In genomic region chr22:38292694-38293093, GRCh38 we compare ENCODE assay signal across 15 cellular contexts. TPM values are rescaled to one million over a fixed set of nuclear protein-coding genes. Genes with fewer than 3 reads are reported as not detected.
DNase-seq lines count a peak whose midpoint lies in the region; ATAC-seq, FAIRE-seq and TF ChIP-seq lines count a peak whose summit lies in the region.
"Had no signal": no experiment of that assay in that cellular context is flagged by ENCODE, and none has a peak within 500 bp of the region (broad histone marks: within the 10 kb centered on the region; RNA-seq: fewer than 3 reads in every experiment).

No MANE protein-coding gene starts in this region.

- H3K36me3 Mint-ChIP-seq in neural progenitor cell, result peaks cover 18% of the 10 kb centered on the region
- H3K36me3 Mint-ChIP-seq in activated T-cell treated with anti-CD3 and anti-CD28 coated beads, Interleukin-2, amount 50 U/mL, for 4 hours (ENCODE audit: insufficient read depth), result peaks cover 7% of the 10 kb centered on the region

- intact Hi-C loops in esophagus squamous epithelium (cut with DNase I) (no loop called here), transverse colon (cut with DNase I; ENCODE audit: low total_unique reads) (no loop called here)

- H3K36me3 ChIP-seq in adipocyte (ENCODE audit: control insufficient read depth, insufficient read depth, low read length, severe bottlenecking) (peaks cover 69% of the 10 kb centered on the region), esophagus squamous epithelium (peaks cover 20 to 91% (median 34%) of the 10 kb centered on the region in 3 donors), neural progenitor cell (no peaks in the 10 kb centered on the region), transverse colon (peaks cover 0 to 28% (median 9%) of the 10 kb centered on the region in 4 donors)

- 83% methylated on average over 1 of the region's 9 CpGs; no CpG with 5 or more reads in 1 of the 2 donors for WGBS in esophagus squamous epithelium, 2 donors
- WGBS in transverse colon (ENCODE audit: low coverage in 1 of 2), 2 donors, result 91 to 93% methylated on average over 3 to 9 of the region's 9 CpGs

- ATAC-seq in HG02588 (IDR thresholded peaks at IDR 0.05; ENCODE audit: unreplicated experiment), result no peak
- no peak for ATAC-seq in activated T-cell treated with anti-CD3 and anti-CD28 coated beads, Interleukin-2, amount 50 U/mL, for 4 hours

- DNase-seq in adipocyte (ENCODE audit: low read depth) (peak; percentile 42), esophagus squamous epithelium (lab: John Stamatoyannopoulos, UW) (no peak), neural progenitor cell (ENCODE audit: low spot score) (no peak), transverse colon (no peak), H54 (ENCODE audit: insufficient read length, low spot score) (no peak)
- no peak for DNase-seq in activated T-cell treated with anti-CD3 and anti-CD28 coated beads, Interleukin-2, amount 50 U/mL, for 4 hours
- DNase-seq: activated naive CD4-positive, alpha-beta T cell treated with anti-CD3 and anti-CD28 coated beads, Interleukin-2, amount 10 ng/mL, durations not matched to agents 7 days and 5 days; CD4-positive, alpha-beta T cell; cerebellar nuclear complex; KBM-7; NCI-H1930; NCI-H526 treated with DMSO at 0.1 percent for 48 hours; SHP77 had no signal

- H4K20me1 ChIP-seq in neural progenitor cell (ENCODE audit: low read depth), result peaks cover 58% of the 10 kb centered on the region

- TF ChIP-seq CTCF in esophagus squamous epithelium (IDR thresholded peaks at IDR 0.05) (no peak), neural progenitor cell (IDR thresholded peaks at IDR 0.05) (no peak), transverse colon (IDR thresholded peaks at IDR 0.05) (no peak)

- no peak for TF ChIP-seq EP300 in transverse colon (IDR thresholded peaks at IDR 0.05; ENCODE audit: low read depth)

- H3K27ac Mint-ChIP-seq in neural progenitor cell, result no peak overlapping the region
- H3K27ac Mint-ChIP-seq: CD4-positive, alpha-beta T cell had no signal

- H3K9ac ChIP-seq in adipocyte (ENCODE audit: low read length) (peak overlapping the region; percentile 47), neural progenitor cell (no peak overlapping the region)
- H3K9ac ChIP-seq: parathyroid adenoma had no signal

- H3K9me3 ChIP-seq in adipocyte (ENCODE audit: control insufficient read depth, low read length) (no peaks in the 10 kb centered on the region), esophagus squamous epithelium (no peaks in the 10 kb centered on the region), neural progenitor cell (ENCODE audit: low read depth) (no peaks in the 10 kb centered on the region), transverse colon (no peaks in the 10 kb centered on the region)

- H3F3A ChIP-seq in neural progenitor cell (ENCODE audit: low read depth), result peaks cover 22% of the 10 kb centered on the region

- H3K4me3 ChIP-seq in adipocyte (ENCODE audit: low read length) (no peak overlapping the region), esophagus squamous epithelium (no peak overlapping the region), neural progenitor cell (no peak overlapping the region), transverse colon (no peak overlapping the region)

- H3K4me1 ChIP-seq in adipocyte (ENCODE audit: control insufficient read depth, insufficient read depth, low read length), result peaks cover 30% of the 10 kb centered on the region
- H3K4me1 ChIP-seq in esophagus squamous epithelium, result peaks cover 0 to 31% (median 0%) of the 10 kb centered on the region in 3 donors
- no peaks in the 10 kb centered on the region for H3K4me1 ChIP-seq in neural progenitor cell
- peaks cover 0 to 13% (median 3%) of the 10 kb centered on the region in 4 donors for H3K4me1 ChIP-seq in transverse colon
- H3K4me1 ChIP-seq: parathyroid adenoma had no signal

- H3K27me3 Mint-ChIP-seq in neural progenitor cell (ENCODE audit: insufficient read depth, low read depth), result peaks cover 7% of the 10 kb centered on the region
- no peaks in the 10 kb centered on the region for H3K27me3 Mint-ChIP-seq in activated T-cell treated with anti-CD3 and anti-CD28 coated beads, Interleukin-2, amount 50 U/mL, for 4 hours (ENCODE audit: low read depth)
- H3K27me3 Mint-ChIP-seq: activated naive CD4-positive, alpha-beta T cell treated with anti-CD3 and anti-CD28 coated beads, Interleukin-2, amount 10 ng/mL, durations not matched to agents 7 days and 5 days; CD4-positive, alpha-beta T cell had no signal

- H3K27me3 ChIP-seq in adipocyte (replicated peaks; ENCODE audit: control insufficient read depth, insufficient read depth, low read length), result no peaks in the 10 kb centered on the region
- H3K27me3 ChIP-seq in esophagus squamous epithelium, result no peaks in the 10 kb centered on the region
- no peaks in the 10 kb centered on the region for H3K27me3 ChIP-seq in neural progenitor cell
- no peaks in the 10 kb centered on the region for H3K27me3 ChIP-seq in transverse colon

- H2AFZ ChIP-seq in neural progenitor cell (replicated peaks), result no peak overlapping the region
- H2AFZ ChIP-seq: parathyroid adenoma had no signal

- H3K27ac ChIP-seq in esophagus squamous epithelium, result peak overlapping the region in 3 of 4 donors; percentile 60 to 68 (median 66)
- peak overlapping the region; percentile 76 for H3K27ac ChIP-seq in neural progenitor cell
- H3K27ac ChIP-seq in transverse colon, result peak overlapping the region; percentile 0 to 67 (median 32)

- TF ChIP-seq POLR2A in esophagus squamous epithelium (IDR thresholded peaks at IDR 0.05), result no peak
- no peak for TF ChIP-seq POLR2A in transverse colon (IDR thresholded peaks at IDR 0.05)
- no peak for TF ChIP-seq POLR2A in H54 (IDR thresholded peaks at IDR 0.05; ENCODE audit: low read depth, low read length)

- H3K79me2 ChIP-seq in neural progenitor cell (ENCODE audit: low read depth), result no peaks in the 10 kb centered on the region
- H3K79me2 ChIP-seq: parathyroid adenoma had no signal

- in situ Hi-C loops in transverse colon (cut with MboI; ENCODE audit: low pct_ligation_motif_present in 1 of 4, low pct_unique_long_range_greater_than_20kb in 1 of 4, low sequenced_read_pairs in 3 of 4), result no loop called here

- FAIRE-seq in H54 (lab: Jason Lieb, UNC), result no peak

- H3K9me3 Mint-ChIP-seq in neural progenitor cell, result no peaks in the 10 kb centered on the region
- H3K9me3 Mint-ChIP-seq in activated T-cell treated with anti-CD3 and anti-CD28 coated beads, Interleukin-2, amount 50 U/mL, for 4 hours, result no peaks in the 10 kb centered on the region
- H3K9me3 Mint-ChIP-seq: activated naive CD4-positive, alpha-beta T cell treated with anti-CD3 and anti-CD28 coated beads, Interleukin-2, amount 10 ng/mL, durations not matched to agents 7 days and 5 days; CD4-positive, alpha-beta T cell had no signal

- H3K4me2 ChIP-seq in neural progenitor cell, result no peak overlapping the region

- H3K4me3 Mint-ChIP-seq in neural progenitor cell, result no peak overlapping the region
- no peak overlapping the region for H3K4me3 Mint-ChIP-seq in activated T-cell treated with anti-CD3 and anti-CD28 coated beads, Interleukin-2, amount 50 U/mL, for 4 hours
- H3K4me3 Mint-ChIP-seq: activated naive CD4-positive, alpha-beta T cell treated with anti-CD3 and anti-CD28 coated beads, Interleukin-2, amount 10 ng/mL, durations not matched to agents 7 days and 5 days; CD4-positive, alpha-beta T cell had no signal

- H3K4me1 Mint-ChIP-seq in neural progenitor cell, result peaks cover 7% of the 10 kb centered on the region
- H3K4me1 Mint-ChIP-seq in activated T-cell treated with anti-CD3 and anti-CD28 coated beads, Interleukin-2, amount 50 U/mL, for 4 hours (ENCODE audit: low read depth), result no peaks in the 10 kb centered on the region
- H3K4me1 Mint-ChIP-seq: activated naive CD4-positive, alpha-beta T cell treated with anti-CD3 and anti-CD28 coated beads, Interleukin-2, amount 10 ng/mL, durations not matched to agents 7 days and 5 days had no signal

RNA-seq across cellular contexts. Expression of gene TMEM184B, which starts 19.9 kb away (rescaled TPM):
- total RNA-seq in esophagus squamous epithelium (10 to 100 TPM; 22.5 to 55.1 (median 28.3) TPM), neural progenitor cell (ENCODE audit: low replicate concordance) (26.5 and 43.3 TPM in 2 replicates), transverse colon (10 to 100 TPM; 18.7 to 88.4 (median 41.1) TPM)
- 10 to 100 TPM; 26.5 to 33.5 (median 27.8) TPM for total RNA-seq in activated T-cell treated with anti-CD3 and anti-CD28 coated beads, Interleukin-2, amount 50 U/mL, for 4 hours

RNA-seq across cellular contexts. Expression of gene CSNK1E, which starts 24.5 kb away (rescaled TPM):
- 10 to 100 TPM; 40.8 to 94.4 (median 55.9) TPM for total RNA-seq in esophagus squamous epithelium
- 106 and 205 TPM in 2 replicates for total RNA-seq in neural progenitor cell (ENCODE audit: low replicate concordance)
- 100 to 1,000 TPM in 2 of 4 donors, 10 to 100 TPM in 2; 47.9 to 179 (median 106) TPM for total RNA-seq in transverse colon
- 10 to 100 TPM; 86.9 to 94.6 (median 91.7) TPM for total RNA-seq in activated T-cell treated with anti-CD3 and anti-CD28 coated beads, Interleukin-2, amount 50 U/mL, for 4 hours
